Comparison of ENCODE assay signal across 8 cellular contexts in the genomic region with DNA sequence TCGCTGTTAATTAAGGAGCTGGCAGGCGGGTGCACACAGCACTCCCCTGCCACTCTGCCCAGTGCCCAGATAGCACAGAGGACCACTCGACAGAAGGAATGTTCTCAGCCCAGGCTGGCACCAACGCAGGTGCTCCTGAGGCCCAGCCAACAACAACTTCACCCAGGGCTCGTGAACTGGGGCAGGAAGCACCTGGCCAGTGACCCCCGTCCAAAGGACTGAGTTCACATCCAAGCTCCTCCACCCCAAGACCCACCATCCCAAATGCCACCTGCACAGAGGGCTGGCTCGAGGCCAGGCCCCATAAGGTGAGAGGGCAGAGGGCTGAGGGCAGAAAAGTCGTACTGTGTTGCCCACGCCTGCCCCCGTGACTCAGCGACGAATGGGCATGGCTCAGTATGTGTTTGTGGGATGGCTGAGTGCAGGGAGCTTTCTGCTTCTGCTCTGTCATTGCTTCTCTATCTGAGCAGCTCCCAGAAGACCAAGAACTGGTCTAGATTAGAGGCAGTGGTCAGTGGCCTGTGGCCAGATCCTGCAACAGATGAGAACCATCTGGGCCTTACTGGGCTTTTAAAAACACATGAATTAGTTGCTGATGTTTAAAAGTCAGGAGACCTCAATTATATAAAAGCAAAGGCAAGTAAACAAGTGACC.
A peak's percentile ranks its signal among the peaks of the same experiment; 100 is the strongest.
DNase-seq lines count a peak whose midpoint lies in the region.

No MANE protein-coding gene starts in this region.

- H3K9me3 Mint-ChIP-seq in activated CD4-positive, alpha-beta T cell treated with anti-CD3 and anti-CD28 coated beads, Interleukin-2, amount 10 ng/mL, durations not matched to agents 24 days and 14 days = no peaks in the 10 kb centered on the region

- peaks cover 73% of the 10 kb centered on the region for H3K4me1 Mint-ChIP-seq in activated CD4-positive, alpha-beta T cell treated with anti-CD3 and anti-CD28 coated beads, Interleukin-2, amount 10 ng/mL, durations not matched to agents 24 days and 14 days

- DNase-seq in Jurkat, Clone E6-1 (ENCODE audit: low read depth, low spot score) = peak; percentile 29
- DNase-seq in activated CD4-positive, alpha-beta T cell treated with anti-CD3 and anti-CD28 coated beads, Interleukin-2, amount 10 ng/mL, durations not matched to agents 24 days and 14 days = peak; percentile 74
- DNase-seq in occipital lobe (lab: John Stamatoyannopoulos, UW) = no peak
- DNase-seq in HAP-1 (ENCODE audit: low spot score in 2 of 2) = no peak
- no peak for DNase-seq in NOMO-1 treated with dmso at 0.1 percent for 144 hours (lab: John Stamatoyannopoulos, UW; ENCODE audit: unreplicated experiment)

- H3K4me3 ChIP-seq in Jurkat, Clone E6-1 (ENCODE audit: low read length) = peak overlapping the region; percentile 31; the same call in 1 of the 2 replicates
- H3K4me3 ChIP-seq in duodenal mucosa (ENCODE audit: low read depth in 1 of 2, low read length in 2 of 2) = peak overlapping the region in 1 of 2 donors; percentile 19
- H3K4me3 ChIP-seq in mucosa of stomach (ENCODE audit: low read length) = no peak overlapping the region
- H3K4me3 ChIP-seq in HAP-1 = no peak overlapping the region

- H3K4me1 ChIP-seq in duodenal mucosa (ENCODE audit: control insufficient read depth in 1 of 2, insufficient read depth in 2 of 2, low read length in 2 of 2) (peaks cover 38 to 40% of the 10 kb centered on the region in 2 donors), mucosa of stomach (ENCODE audit: control insufficient read depth, insufficient read depth, low read length) (peaks cover 36% of the 10 kb centered on the region), HAP-1 (no peaks in the 10 kb centered on the region)

- H3K4me3 Mint-ChIP-seq in activated CD4-positive, alpha-beta T cell treated with anti-CD3 and anti-CD28 coated beads, Interleukin-2, amount 10 ng/mL, durations not matched to agents 24 days and 14 days = peak overlapping the region; percentile 79

- H3K27me3 ChIP-seq in duodenal mucosa (ENCODE audit: control insufficient read depth in 1 of 2, insufficient read depth in 2 of 2, low read length in 2 of 2) (no peaks in the 10 kb centered on the region), mucosa of stomach (ENCODE audit: control insufficient read depth, insufficient read depth, low read length) (no peaks in the 10 kb centered on the region), HAP-1 (ENCODE audit: low read depth) (no peaks in the 10 kb centered on the region)

- H3K9ac ChIP-seq in duodenal mucosa (ENCODE audit: low read depth in 1 of 2, low read length in 2 of 2) (peak overlapping the region; percentile 28 to 41), mucosa of stomach (ENCODE audit: low read length) (peak overlapping the region; percentile 19)

- H3K36me3 Mint-ChIP-seq in activated CD4-positive, alpha-beta T cell treated with anti-CD3 and anti-CD28 coated beads, Interleukin-2, amount 10 ng/mL, durations not matched to agents 24 days and 14 days (ENCODE audit: low read depth) = peaks cover 84% of the 10 kb centered on the region

- in situ Hi-C loops in HAP-1 (cut with MboI; ENCODE audit: low sequenced_read_pairs) = no loop called here

- H3K27ac ChIP-seq in duodenal mucosa (ENCODE audit: low read depth, low read length) (peak overlapping the region; percentile 81), temporal lobe (ENCODE audit: low read depth, low read length) (peak overlapping the region; percentile 95)

- intact Hi-C loops in activated CD4-positive, alpha-beta T cell treated with anti-CD3 and anti-CD28 coated beads, Interleukin-2, amount 10 ng/mL, durations not matched to agents 24 days and 14 days (cut with micrococcal nuclease) = loop anchor here (2.0 to 5.0 kb wide), 2 partner anchors 184 to 330 kb away; no protein-coding TSS in a partner anchor

- no peaks in the 10 kb centered on the region for H3K9me3 ChIP-seq in duodenal mucosa (ENCODE audit: control insufficient read depth in 1 of 2, low read length in 2 of 2)
- no peaks in the 10 kb centered on the region for H3K9me3 ChIP-seq in mucosa of stomach (ENCODE audit: control insufficient read depth, low read length)
- no peaks in the 10 kb centered on the region for H3K9me3 ChIP-seq in HAP-1

- H3K27me3 Mint-ChIP-seq in activated CD4-positive, alpha-beta T cell treated with anti-CD3 and anti-CD28 coated beads, Interleukin-2, amount 10 ng/mL, durations not matched to agents 24 days and 14 days = no peaks in the 10 kb centered on the region

- peak overlapping the region; percentile 95 for H3K27ac Mint-ChIP-seq in activated CD4-positive, alpha-beta T cell treated with anti-CD3 and anti-CD28 coated beads, Interleukin-2, amount 10 ng/mL, durations not matched to agents 24 days and 14 days

- peaks cover 30 to 81% of the 10 kb centered on the region in 2 donors for H3K36me3 ChIP-seq in duodenal mucosa (ENCODE audit: control insufficient read depth in 1 of 2, insufficient read depth in 2 of 2, low read length in 2 of 2)
- H3K36me3 ChIP-seq in mucosa of stomach (ENCODE audit: control insufficient read depth, insufficient read depth, low read length) = no peaks in the 10 kb centered on the region
- H3K36me3 ChIP-seq in HAP-1 (replicated peaks) = peaks cover 91% of the 10 kb centered on the region

Comparison
In these comparisons a context has a peak if more than half of its experiments do, and no peak if none do; other contexts are left out.
1. DNase-seq: peak in Jurkat, Clone E6-1 (single experiment) and activated CD4-positive, alpha-beta T cell treated with anti-CD3 and anti-CD28 coated beads, Interleukin-2, amount 10 ng/mL, durations not matched to agents 24 days and 14 days (single experiment); none in occipital lobe (single experiment), HAP-1 (0 of 2) and NOMO-1 treated with dmso at 0.1 percent for 144 hours (single experiment).